ENCODE assay signal across 7 cellular contexts in genomic region chr16:65117701-65118448, GRCh38. TPM values are rescaled to one million over a fixed set of nuclear protein-coding genes. Genes with fewer than 3 reads are reported as not detected.
DNase-seq lines count a peak whose midpoint lies in the region; ATAC-seq and TF ChIP-seq lines count a peak whose summit lies in the region.

No MANE protein-coding gene starts in this region.

- peak; percentile 91 for TF ChIP-seq CTCF in kidney epithelial cell (IDR thresholded peaks at IDR 0.05; ENCODE audit: insufficient read depth, low read length, poor library complexity, severe bottlenecking)

- no peaks in the 10 kb centered on the region for H3K36me3 ChIP-seq in kidney epithelial cell (ENCODE audit: control insufficient read depth, insufficient read depth, low read length)

- DNase-seq in GM04504 (ENCODE audit: low read depth) = peak; percentile 74
- DNase-seq in cerebellar cortex (ENCODE audit: low spot score) = peak; percentile 93
- DNase-seq in kidney epithelial cell (ENCODE audit: low read depth) = peak; percentile 26
- DNase-seq in stimulated activated CD4-positive, alpha-beta T cell treated with anti-CD3 and anti-CD28 coated beads, Interleukin-4, amount 100 ng/mL, for 24 hours = peak; percentile 25

- H3K4me3 ChIP-seq in kidney epithelial cell (ENCODE audit: low read depth, low read length) = no peak overlapping the region

- peak; percentile 66 for TF ChIP-seq RAD21 in Ishikawa (IDR thresholded peaks at IDR 0.05; ENCODE audit: low read depth)

- no peak for TF ChIP-seq EP300 in Ishikawa (IDR thresholded peaks at IDR 0.05; ENCODE audit: borderline replicate concordance)

- ATAC-seq in GM21447 (IDR thresholded peaks at IDR 0.05; ENCODE audit: unreplicated experiment) = peak; percentile 75

- H3K27me3 ChIP-seq in kidney epithelial cell (ENCODE audit: control insufficient read depth, insufficient read depth, low read length) = peaks cover 24% of the 10 kb centered on the region

TF ChIP-seq in Ishikawa, 13 proteins besides CTCF, POLR2A, EP300 and RAD21:
- TF ChIP-seq YY1 (IDR thresholded peaks at IDR 0.05; ENCODE audit: low read depth) (no peak), CEBPB (IDR thresholded peaks at IDR 0.05) (no peak), TAF1 (IDR thresholded peaks at IDR 0.05; ENCODE audit: low read depth) (no peak), FOXM1 (IDR thresholded peaks at IDR 0.05; ENCODE audit: borderline replicate concordance, low read depth) (no peak), NFIC (IDR thresholded peaks at IDR 0.05) (no peak), REST (IDR thresholded peaks at IDR 0.05; ENCODE audit: low read depth) (no peak), TCF12 (IDR thresholded peaks at IDR 0.05; ENCODE audit: low read depth) (no peak)
- TF ChIP-seq, protein P1, sequence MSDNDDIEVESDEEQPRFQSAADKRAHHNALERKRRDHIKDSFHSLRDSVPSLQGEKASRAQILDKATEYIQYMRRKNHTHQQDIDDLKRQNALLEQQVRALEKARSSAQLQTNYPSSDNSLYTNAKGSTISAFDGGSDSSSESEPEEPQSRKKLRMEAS (IDR thresholded peaks at IDR 0.05) = no peak
- TF ChIP-seq, protein P2, sequence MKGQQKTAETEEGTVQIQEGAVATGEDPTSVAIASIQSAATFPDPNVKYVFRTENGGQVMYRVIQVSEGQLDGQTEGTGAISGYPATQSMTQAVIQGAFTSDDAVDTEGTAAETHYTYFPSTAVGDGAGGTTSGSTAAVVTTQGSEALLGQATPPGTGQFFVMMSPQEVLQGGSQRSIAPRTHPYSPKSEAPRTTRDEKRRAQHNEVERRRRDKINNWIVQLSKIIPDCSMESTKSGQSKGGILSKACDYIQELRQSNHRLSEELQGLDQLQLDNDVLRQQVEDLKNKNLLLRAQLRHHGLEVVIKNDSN (IDR thresholded peaks at IDR 0.05) = no peak

TF ChIP-seq in PFSK-1, 5 proteins besides CTCF, POLR2A, EP300 and RAD21:
- TF ChIP-seq TAF1 (IDR thresholded peaks at IDR 0.05; ENCODE audit: borderline replicate concordance, insufficient read depth, low read length) (peak; percentile 53; the same call in 1 of the 2 replicates), SIN3A (IDR thresholded peaks at IDR 0.05; ENCODE audit: borderline replicate concordance, insufficient read depth, low read length) (peak; percentile 72; the same call in 1 of the 2 replicates), REST (IDR thresholded peaks at IDR 0.05; ENCODE audit: insufficient read depth in 1 of 2, low read depth in 2 of 2, low read length in 2 of 2) (no peak), POLR2AphosphoS5 (IDR thresholded peaks at IDR 0.05; ENCODE audit: low read depth, low read length) (no peak), FOXP2 (optimal IDR thresholded peaks at IDR 0.05; ENCODE audit: borderline replicate concordance, extremely low read depth, extremely low read length, insufficient read depth) (no peak)

RNA-seq across cellular contexts. Expression of gene CDH11, which starts 4.0 kb away (rescaled TPM):
- 71.8 TPM for polyA plus RNA-seq in PFSK-1 (2012; ENCODE audit: insufficient read length, low read depth)
- 114 and 135 TPM in 2 replicates for total RNA-seq in kidney epithelial cell

Comparison
In these comparisons a context has a peak if more than half of its experiments do, and no peak if none do; other contexts are left out.
1. DNase-seq: peak in every context shown above with its lines; median percentile 93 in cerebellar cortex; 74 in GM04504; 26 in kidney epithelial cell; 25 in stimulated activated CD4-positive, alpha-beta T cell treated with anti-CD3 and anti-CD28 coated beads, Interleukin-4, amount 100 ng/mL, for 24 hours.